In the genomic region with DNA sequence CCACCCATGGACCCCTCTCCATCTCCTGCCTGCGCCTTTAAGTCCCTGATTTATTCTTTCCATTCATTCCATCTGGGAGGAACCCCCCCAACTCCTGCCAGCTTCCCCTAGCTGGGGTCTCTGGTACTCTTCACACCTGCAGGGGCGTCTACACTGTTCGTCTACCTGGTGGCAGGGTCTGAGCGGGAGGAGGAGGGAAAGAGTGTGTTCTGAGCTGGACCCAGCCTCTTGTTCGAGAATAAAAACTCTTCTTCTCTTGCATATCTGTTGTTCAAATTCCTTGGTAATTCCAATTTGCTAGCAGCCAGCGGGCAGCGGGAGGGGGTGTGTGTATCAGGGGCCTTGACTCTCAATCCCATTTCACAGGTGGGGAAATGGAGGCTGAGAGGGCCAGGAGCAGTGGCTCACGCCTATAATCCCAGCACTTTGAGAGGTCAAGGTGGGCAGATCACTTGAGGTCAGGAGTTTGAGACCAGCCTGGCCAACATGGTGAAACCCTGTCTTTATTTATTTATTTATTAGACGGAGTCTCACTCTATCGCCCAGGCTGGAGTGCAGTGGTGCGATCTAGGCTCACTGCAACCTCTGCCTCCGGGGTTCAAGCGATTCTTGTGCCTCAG, we compare ENCODE assay signal across 19 cellular contexts. TPM values are rescaled to one million over a fixed set of nuclear protein-coding genes. Genes with fewer than 3 reads are reported as not detected.
A peak's percentile ranks its signal among the peaks of the same experiment; 100 is the strongest.
DNase-seq lines count a peak whose midpoint lies in the region; ATAC-seq and TF ChIP-seq lines count a peak whose summit lies in the region.
"Not testable (repeated sequence)": the region's sequence is repeated elsewhere in the genome, so short reads cannot be mapped to it uniquely, and the experiment has no call there.
"Had no signal": no experiment of that assay in that cellular context is flagged by ENCODE, and none has a peak within 500 bp of the region (broad histone marks: within the 10 kb centered on the region; RNA-seq: fewer than 3 reads in every experiment).

No MANE protein-coding gene starts in this region.

- peak overlapping the region; percentile 63 for H3K4me3 Mint-ChIP-seq in activated CD4-positive, alpha-beta T cell treated with anti-CD3 and anti-CD28 coated beads, Interleukin-2, amount 10 ng/mL, durations not matched to agents 24 days and 14 days
- peak overlapping the region; percentile 60 for H3K4me3 Mint-ChIP-seq in activated T-helper 2 cell treated with anti-CD3 and anti-CD28 coated beads, Interferon-gamma antibody, Interleukin-2, Interleukin-4, amounts not matched to agents 10 μg/mL and 5 μg/mL and 100 μg/mL, durations not matched to agents 14 hours and 24 hours and 36 hours (ENCODE audit: low read depth)
- H3K4me3 Mint-ChIP-seq in chondrocyte (ENCODE audit: unreplicated experiment) (peak overlapping the region; percentile 31), immature natural killer cell (peak overlapping the region; percentile 53 to 68 (median 64))
- H3K4me3 Mint-ChIP-seq in natural killer cell treated with Interleukin-12 subunit alpha and Interleukin-12 subunit beta and Interleukin-15 and Interleukin-18, amount 100 ng/mL, for 72 hours, result peak overlapping the region; percentile 58
- peak overlapping the region; percentile 75 for H3K4me3 Mint-ChIP-seq in stimulated activated effector memory CD8-positive, alpha-beta T cell treated with anti-CD3 and anti-CD28 coated beads, Interleukin-12 subunit alpha, Interleukin-12 subunit beta, amount 100 ng/mL, for 72 hours

- H3K36me3 Mint-ChIP-seq in activated CD4-positive, alpha-beta T cell treated with anti-CD3 and anti-CD28 coated beads, Interleukin-2, amount 10 ng/mL, durations not matched to agents 24 days and 14 days (ENCODE audit: low read depth), result peaks cover 29% of the 10 kb centered on the region
- H3K36me3 Mint-ChIP-seq in activated T-helper 2 cell treated with anti-CD3 and anti-CD28 coated beads, Interferon-gamma antibody, Interleukin-2, Interleukin-4, amounts not matched to agents 10 μg/mL and 5 μg/mL and 100 μg/mL, durations not matched to agents 14 hours and 24 hours and 36 hours (ENCODE audit: low read depth), result peaks cover 33% of the 10 kb centered on the region
- peaks cover 15% of the 10 kb centered on the region for H3K36me3 Mint-ChIP-seq in chondrocyte (ENCODE audit: low read depth)
- H3K36me3 Mint-ChIP-seq in immature natural killer cell; natural killer cell treated with Interleukin-12 subunit alpha and Interleukin-12 subunit beta and Interleukin-15 and Interleukin-18, amount 100 ng/mL, for 72 hours: not testable (repeated sequence)
- H3K36me3 Mint-ChIP-seq in stimulated activated effector memory CD8-positive, alpha-beta T cell treated with anti-CD3 and anti-CD28 coated beads, Interleukin-12 subunit alpha, Interleukin-12 subunit beta, amount 100 ng/mL, for 72 hours, result peaks cover 47% of the 10 kb centered on the region

- TF ChIP-seq CTCF in GM12875 (IDR thresholded peaks at IDR 0.05; ENCODE audit: borderline replicate concordance, insufficient read depth, low read depth, low read length), result 0 out of 2 replicates have a peak, but pooled peaks have one; percentile 2
- not testable (repeated sequence) for TF ChIP-seq CTCF in chondrocyte (IDR thresholded peaks at IDR 0.05)

- peak; percentile 64 for DNase-seq in activated CD4-positive, alpha-beta T cell treated with anti-CD3 and anti-CD28 coated beads, Interleukin-2, amount 10 ng/mL, durations not matched to agents 24 days and 14 days
- DNase-seq in activated T-helper 2 cell treated with anti-CD3 and anti-CD28 coated beads, Interferon-gamma antibody, Interleukin-2, Interleukin-4, amounts not matched to agents 10 μg/mL and 5 μg/mL and 100 μg/mL, durations not matched to agents 14 hours and 24 hours and 36 hours (ENCODE audit: low spot score); chondrocyte (ENCODE audit: low spot score); immature natural killer cell; natural killer cell treated with Interleukin-12 subunit alpha and Interleukin-12 subunit beta and Interleukin-15 and Interleukin-18, amount 100 ng/mL, for 72 hours (ENCODE audit: low spot score); stimulated activated effector memory CD8-positive, alpha-beta T cell treated with anti-CD3 and anti-CD28 coated beads, Interleukin-12 subunit alpha, Interleukin-12 subunit beta, amount 100 ng/mL, for 72 hours (ENCODE audit: low spot score in 2 of 2): not testable (repeated sequence)

- peaks cover 21% of the 10 kb centered on the region for H3K4me1 Mint-ChIP-seq in activated CD4-positive, alpha-beta T cell treated with anti-CD3 and anti-CD28 coated beads, Interleukin-2, amount 10 ng/mL, durations not matched to agents 24 days and 14 days
- H3K4me1 Mint-ChIP-seq in activated T-helper 2 cell treated with anti-CD3 and anti-CD28 coated beads, Interferon-gamma antibody, Interleukin-2, Interleukin-4, amounts not matched to agents 10 μg/mL and 5 μg/mL and 100 μg/mL, durations not matched to agents 14 hours and 24 hours and 36 hours (ENCODE audit: low read depth), result peaks cover 15% of the 10 kb centered on the region
- H3K4me1 Mint-ChIP-seq in chondrocyte (ENCODE audit: low read depth) (peaks cover 33% of the 10 kb centered on the region), immature natural killer cell (peaks cover 36 to 38% of the 10 kb centered on the region in 2 donors)
- peaks cover 19 to 37% of the 10 kb centered on the region in 2 donors for H3K4me1 Mint-ChIP-seq in natural killer cell treated with Interleukin-12 subunit alpha and Interleukin-12 subunit beta and Interleukin-15 and Interleukin-18, amount 100 ng/mL, for 72 hours (ENCODE audit: low read depth in 2 of 2)
- H3K4me1 Mint-ChIP-seq in stimulated activated effector memory CD8-positive, alpha-beta T cell treated with anti-CD3 and anti-CD28 coated beads, Interleukin-12 subunit alpha, Interleukin-12 subunit beta, amount 100 ng/mL, for 72 hours, result peaks cover 39% of the 10 kb centered on the region

- peak overlapping the region; percentile 60 for H3K27ac Mint-ChIP-seq in activated CD4-positive, alpha-beta T cell treated with anti-CD3 and anti-CD28 coated beads, Interleukin-2, amount 10 ng/mL, durations not matched to agents 24 days and 14 days
- H3K27ac Mint-ChIP-seq in activated T-helper 2 cell treated with anti-CD3 and anti-CD28 coated beads, Interferon-gamma antibody, Interleukin-2, Interleukin-4, amounts not matched to agents 10 μg/mL and 5 μg/mL and 100 μg/mL, durations not matched to agents 14 hours and 24 hours and 36 hours; natural killer cell treated with Interleukin-12 subunit alpha and Interleukin-12 subunit beta and Interleukin-15 and Interleukin-18, amount 100 ng/mL, for 72 hours: not testable (repeated sequence)
- H3K27ac Mint-ChIP-seq in chondrocyte (ENCODE audit: unreplicated experiment), result peak overlapping the region; percentile 6
- H3K27ac Mint-ChIP-seq in immature natural killer cell, result peak overlapping the region in 2 of 6 donors; percentile 46 to 57
- H3K27ac Mint-ChIP-seq in stimulated activated effector memory CD8-positive, alpha-beta T cell treated with anti-CD3 and anti-CD28 coated beads, Interleukin-12 subunit alpha, Interleukin-12 subunit beta, amount 100 ng/mL, for 72 hours, result peak overlapping the region; percentile 46

- intact Hi-C loops in activated CD4-positive, alpha-beta T cell treated with anti-CD3 and anti-CD28 coated beads, Interleukin-2, amount 10 ng/mL, durations not matched to agents 24 days and 14 days (cut with micrococcal nuclease), result loop anchor here (5.0 to 10.0 kb wide), 2 partner anchors 684 to 964 kb away; partner anchors contain the start of genes ALKBH7 and DPP9
- intact Hi-C loops in activated T-helper 2 cell treated with anti-CD3 and anti-CD28 coated beads, Interferon-gamma antibody, Interleukin-2, Interleukin-4, amounts not matched to agents 10 μg/mL and 5 μg/mL and 100 μg/mL, durations not matched to agents 14 hours and 24 hours and 36 hours (cut with micrococcal nuclease), result not testable (repeated sequence)

- ATAC-seq in natural killer cell treated with Interleukin-12 subunit alpha and Interleukin-12 subunit beta and Interleukin-15 and Interleukin-18, amount 100 ng/mL, for 72 hours; stimulated activated effector memory CD8-positive, alpha-beta T cell treated with anti-CD3 and anti-CD28 coated beads, Interleukin-12 subunit alpha, Interleukin-12 subunit beta, amount 100 ng/mL, for 72 hours: not testable (repeated sequence)

- not testable (repeated sequence) for H3K4me3 ChIP-seq in GM12875 (ENCODE audit: low read depth, low read length)

- not testable (repeated sequence) for H3K27me3 Mint-ChIP-seq in activated CD4-positive, alpha-beta T cell treated with anti-CD3 and anti-CD28 coated beads, Interleukin-2, amount 10 ng/mL, durations not matched to agents 24 days and 14 days; activated T-helper 2 cell treated with anti-CD3 and anti-CD28 coated beads, Interferon-gamma antibody, Interleukin-2, Interleukin-4, amounts not matched to agents 10 μg/mL and 5 μg/mL and 100 μg/mL, durations not matched to agents 14 hours and 24 hours and 36 hours (ENCODE audit: low read depth); chondrocyte (ENCODE audit: low read depth); natural killer cell treated with Interleukin-12 subunit alpha and Interleukin-12 subunit beta and Interleukin-15 and Interleukin-18, amount 100 ng/mL, for 72 hours
- peaks cover 7 to 19% (median 14%) of the 10 kb centered on the region in 3 donors for H3K27me3 Mint-ChIP-seq in immature natural killer cell (ENCODE audit: low read depth in 3 of 3)

- not testable (repeated sequence) for H3K9me3 Mint-ChIP-seq in activated CD4-positive, alpha-beta T cell treated with anti-CD3 and anti-CD28 coated beads, Interleukin-2, amount 10 ng/mL, durations not matched to agents 24 days and 14 days; activated T-helper 2 cell treated with anti-CD3 and anti-CD28 coated beads, Interferon-gamma antibody, Interleukin-2, Interleukin-4, amounts not matched to agents 10 μg/mL and 5 μg/mL and 100 μg/mL, durations not matched to agents 14 hours and 24 hours and 36 hours; chondrocyte (ENCODE audit: low read depth); immature natural killer cell; natural killer cell treated with Interleukin-12 subunit alpha and Interleukin-12 subunit beta and Interleukin-15 and Interleukin-18, amount 100 ng/mL, for 72 hours; stimulated activated effector memory CD8-positive, alpha-beta T cell treated with anti-CD3 and anti-CD28 coated beads, Interleukin-12 subunit alpha, Interleukin-12 subunit beta, amount 100 ng/mL, for 72 hours

RNA-seq across cellular contexts. Expression of gene RPL36, which starts 1.7 kb away (rescaled TPM):
- 1,117 and 1,132 TPM in 2 replicates for total RNA-seq in activated CD4-positive, alpha-beta T cell treated with anti-CD3 and anti-CD28 coated beads, Interleukin-2, amount 10 ng/mL, durations not matched to agents 24 days and 14 days
- total RNA-seq in activated T-helper 2 cell treated with anti-CD3 and anti-CD28 coated beads, Interferon-gamma antibody, Interleukin-2, Interleukin-4, amounts not matched to agents 10 μg/mL and 5 μg/mL and 100 μg/mL, durations not matched to agents 14 hours and 24 hours and 36 hours, result 996 and 1,031 TPM in 2 replicates
- total RNA-seq in chondrocyte, result 537 to 578 TPM (median 548 TPM) in 3 replicates
- polyA plus RNA-seq in immature natural killer cell, result 1,000 to 10,000 TPM in 1 of 3 donors, 100 to 1,000 TPM in 2; 550 to 1,524 (median 935) TPM
- 100 to 1,000 TPM; 645 to 764 TPM for total RNA-seq in natural killer cell treated with Interleukin-12 subunit alpha and Interleukin-12 subunit beta and Interleukin-15 and Interleukin-18, amount 100 ng/mL, for 72 hours

RNA-seq across cellular contexts. Expression of gene HSD11B1L, which starts 7.5 kb away (rescaled TPM):
- 2.2 and 2.6 TPM in 2 replicates for total RNA-seq in activated CD4-positive, alpha-beta T cell treated with anti-CD3 and anti-CD28 coated beads, Interleukin-2, amount 10 ng/mL, durations not matched to agents 24 days and 14 days
- 2.0 and 2.5 TPM in 2 replicates for total RNA-seq in activated T-helper 2 cell treated with anti-CD3 and anti-CD28 coated beads, Interferon-gamma antibody, Interleukin-2, Interleukin-4, amounts not matched to agents 10 μg/mL and 5 μg/mL and 100 μg/mL, durations not matched to agents 14 hours and 24 hours and 36 hours
- total RNA-seq in chondrocyte, result 7.2 to 9.9 TPM (median 9.9 TPM) in 3 replicates
- polyA plus RNA-seq in immature natural killer cell, result 1 to 10 TPM; 2.0 to 3.1 (median 2.5) TPM
- 1 to 10 TPM; 1.8 to 3.6 TPM for total RNA-seq in natural killer cell treated with Interleukin-12 subunit alpha and Interleukin-12 subunit beta and Interleukin-15 and Interleukin-18, amount 100 ng/mL, for 72 hours

RNA-seq across cellular contexts. Expression of gene MICOS13, which starts 8.1 kb away (rescaled TPM):
- total RNA-seq in activated CD4-positive, alpha-beta T cell treated with anti-CD3 and anti-CD28 coated beads, Interleukin-2, amount 10 ng/mL, durations not matched to agents 24 days and 14 days, result 56.2 and 63.4 TPM in 2 replicates
- 54.3 and 60.9 TPM in 2 replicates for total RNA-seq in activated T-helper 2 cell treated with anti-CD3 and anti-CD28 coated beads, Interferon-gamma antibody, Interleukin-2, Interleukin-4, amounts not matched to agents 10 μg/mL and 5 μg/mL and 100 μg/mL, durations not matched to agents 14 hours and 24 hours and 36 hours
- total RNA-seq in chondrocyte, result 61.0 to 66.6 TPM (median 65.3 TPM) in 3 replicates
- 100 to 1,000 TPM in 1 of 3 donors, 10 to 100 TPM in 2; 85.1 to 134 (median 98.2) TPM for polyA plus RNA-seq in immature natural killer cell
- 10 to 100 TPM; 40.7 to 41.4 TPM for total RNA-seq in natural killer cell treated with Interleukin-12 subunit alpha and Interleukin-12 subunit beta and Interleukin-15 and Interleukin-18, amount 100 ng/mL, for 72 hours

RNA-seq across cellular contexts. Expression of gene LONP1, which starts 31.6 kb away (rescaled TPM):
- 220 and 240 TPM in 2 replicates for total RNA-seq in activated CD4-positive, alpha-beta T cell treated with anti-CD3 and anti-CD28 coated beads, Interleukin-2, amount 10 ng/mL, durations not matched to agents 24 days and 14 days
- total RNA-seq in activated T-helper 2 cell treated with anti-CD3 and anti-CD28 coated beads, Interferon-gamma antibody, Interleukin-2, Interleukin-4, amounts not matched to agents 10 μg/mL and 5 μg/mL and 100 μg/mL, durations not matched to agents 14 hours and 24 hours and 36 hours, result 192 and 196 TPM in 2 replicates
- total RNA-seq in chondrocyte, result 59.1 to 116 TPM (median 116 TPM) in 3 replicates
- polyA plus RNA-seq in immature natural killer cell, result 10 to 100 TPM in 2 of 3 donors, 1 to 10 TPM in 1; 8.4 to 24.2 (median 11.3) TPM
- total RNA-seq in natural killer cell treated with Interleukin-12 subunit alpha and Interleukin-12 subunit beta and Interleukin-15 and Interleukin-18, amount 100 ng/mL, for 72 hours, result 100 to 1,000 TPM; 151 to 267 TPM

RNA-seq across cellular contexts. Expression of gene CATSPERD, which starts 32.1 kb away (rescaled TPM):
- total RNA-seq in activated CD4-positive, alpha-beta T cell treated with anti-CD3 and anti-CD28 coated beads, Interleukin-2, amount 10 ng/mL, durations not matched to agents 24 days and 14 days, result not detected in 2 replicates
- not detected in 2 replicates for total RNA-seq in activated T-helper 2 cell treated with anti-CD3 and anti-CD28 coated beads, Interferon-gamma antibody, Interleukin-2, Interleukin-4, amounts not matched to agents 10 μg/mL and 5 μg/mL and 100 μg/mL, durations not matched to agents 14 hours and 24 hours and 36 hours
- not detected in 3 replicates for total RNA-seq in chondrocyte
- polyA plus RNA-seq in immature natural killer cell, result not detected
- total RNA-seq in natural killer cell treated with Interleukin-12 subunit alpha and Interleukin-12 subunit beta and Interleukin-15 and Interleukin-18, amount 100 ng/mL, for 72 hours, result not detected
- total RNA-seq: activated T-cell treated with anti-CD3 and anti-CD28 coated beads, Interleukin-2, amount 50 U/mL, for 4 hours; colonic mucosa; HT1080; K562; left lobe of liver; myocyte; pancreas; PC-3; smooth muscle cell; thyroid gland had no signal
- polyA plus RNA-seq: esophagus, K562, pancreas, SK-N-SH, smooth muscle cell had no signal
